ENCODE assay signal across 8 cellular contexts in the genomic region with DNA sequence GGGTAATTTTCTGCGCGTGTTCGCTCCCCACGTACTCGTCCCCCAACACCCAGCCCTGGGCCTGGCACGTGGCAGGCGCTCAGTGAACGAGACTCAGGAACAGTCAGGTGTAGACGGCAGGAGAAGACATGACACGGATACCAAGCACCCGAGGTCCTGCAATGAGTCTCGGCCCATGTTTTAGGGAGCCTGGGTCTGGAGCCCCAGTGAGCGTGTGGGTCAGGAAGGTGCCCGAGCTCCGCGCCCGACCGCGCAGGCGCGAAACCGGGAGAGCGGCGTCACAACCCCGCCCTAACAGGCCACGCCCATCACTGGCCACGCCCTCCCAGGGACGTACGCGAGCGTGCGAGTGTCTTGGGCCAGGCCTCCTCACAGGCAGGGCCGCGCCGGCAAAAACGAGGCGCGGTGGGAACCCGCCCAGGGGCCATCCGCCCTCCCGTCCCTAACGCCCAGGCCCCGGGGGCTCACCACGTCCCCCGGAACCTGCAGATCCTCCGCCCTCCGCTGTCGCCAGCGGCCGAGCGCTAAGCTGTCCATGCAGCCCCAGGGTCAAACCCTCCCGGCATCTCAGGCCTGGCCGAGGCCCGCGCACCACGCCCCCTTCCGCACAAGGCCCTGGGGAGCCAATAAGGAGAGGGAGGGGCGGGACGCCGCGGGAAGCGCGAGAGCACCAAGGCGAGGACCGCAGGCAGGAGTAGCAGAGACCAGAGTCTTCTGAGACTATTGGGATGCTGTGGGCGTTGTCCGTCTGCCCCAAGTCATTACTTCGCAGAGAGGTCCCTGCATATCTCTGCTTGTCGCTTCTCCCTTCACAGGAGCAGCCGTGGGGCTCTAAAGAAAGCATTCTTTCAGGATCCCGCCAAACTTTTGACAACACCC. TPM values are rescaled to one million over a fixed set of nuclear protein-coding genes. Genes with fewer than 3 reads are reported as not detected.
DNase-seq lines count a peak whose midpoint lies in the region; ATAC-seq and TF ChIP-seq lines count a peak whose summit lies in the region.

C10orf143 (minus strand) TSS at position 595 of the 879 bp plus-strand sequence; CDS start at position 537, 58 bp downstream.

- no peaks in the 10 kb centered on the region for H3K9me2 ChIP-seq in SK-N-SH

- no peak for TF ChIP-seq RAD21 in SK-N-SH (IDR thresholded peaks at IDR 0.05; ENCODE audit: low read length)

- TF ChIP-seq EP300 in SK-N-SH (IDR thresholded peaks at IDR 0.05; ENCODE audit: borderline replicate concordance in 1 of 2, low read depth in 1 of 2, low read length in 1 of 2): no peak

- H3K4me1 ChIP-seq in SK-N-SH (ENCODE audit: control insufficient read depth in 1 of 2, insufficient read depth in 2 of 2, low read depth in 1 of 2, low read length in 1 of 2) (peaks cover 3 to 12% of the 10 kb centered on the region in 2 experiments; a peak in 1 of 4 replicates), osteoblast (ENCODE audit: insufficient read depth, low read length) (peaks cover 15% of the 10 kb centered on the region), thoracic aorta (ENCODE audit: control insufficient read depth in 1 of 2, low read depth in 2 of 2) (peaks cover 12 to 28% of the 10 kb centered on the region in 2 donors)

- peak within 1 kb of the TSS; percentile 99 for H3K4me3 Mint-ChIP-seq in activated naive CD8-positive, alpha-beta T cell

- CTCF ChIA-PET in GM10248 (lab: Yijun Ruan, JAX): interaction anchor here (0.6 to 5.3 kb wide), 28 partner anchors 9 to 1789 kb away, joined by 3 to 51 read pairs (median 5); partner anchors contain the start of genes GLRX3 and PPP2R2D
- CTCF ChIA-PET in SK-N-SH (lab: Yijun Ruan, JAX): interaction anchor here (0.6 to 3.7 kb wide), 26 partner anchors 8 to 1929 kb away, joined by 3 to 38 read pairs (median 4); partner anchors contain the start of gene GLRX3

- H3F3A ChIP-seq in SK-N-SH (replicated peaks; ENCODE audit: insufficient read depth): peaks cover 7% of the 10 kb centered on the region

- DNase-seq in GM10248 (ENCODE audit: extremely low spot score): peak; percentile 95
- peak; percentile 84 for DNase-seq in NCI-H1092 (lab: John Stamatoyannopoulos, UW)
- DNase-seq in SK-N-SH: peak; percentile 97
- DNase-seq in glomerular visceral epithelial cell (ENCODE audit: extremely low spot score): peak; percentile 96
- peak; percentile 98 for DNase-seq in osteoblast (ENCODE audit: insufficient read length, low spot score, missing footprints)
- peak; percentile 94 for DNase-seq in thoracic aorta (ENCODE audit: low spot score)

- H3K4me1 Mint-ChIP-seq in activated naive CD8-positive, alpha-beta T cell (ENCODE audit: low read depth): peaks cover 51% of the 10 kb centered on the region

- H3K9me3 Mint-ChIP-seq in activated naive CD8-positive, alpha-beta T cell (ENCODE audit: low read depth): no peaks in the 10 kb centered on the region

- ATAC-seq in HG02610 (IDR thresholded peaks at IDR 0.05; ENCODE audit: unreplicated experiment) (peak; percentile 80), thoracic aorta (ENCODE audit: insufficient number of reproducible peaks, low FRiP score, low read depth) (peak; percentile 95)

- no peaks in the 10 kb centered on the region for H3K36me3 ChIP-seq in SK-N-SH (replicated peaks in 1 of 2; ENCODE audit: control insufficient read depth in 1 of 2, insufficient read depth in 2 of 2, low read length in 1 of 2)
- H3K36me3 ChIP-seq in osteoblast (ENCODE audit: insufficient read depth, low read length): no peaks in the 10 kb centered on the region
- H3K36me3 ChIP-seq in thoracic aorta: no peaks in the 10 kb centered on the region

- H3K9me3 ChIP-seq in SK-N-SH (no peaks in the 10 kb centered on the region), osteoblast (ENCODE audit: low read depth, low read length) (no peaks in the 10 kb centered on the region), thoracic aorta (no peaks in the 10 kb centered on the region)

- H3K27me3 ChIP-seq in SK-N-SH (ENCODE audit: insufficient read depth) (no peaks in the 10 kb centered on the region), osteoblast (ENCODE audit: insufficient read depth, low read length) (no peaks in the 10 kb centered on the region), thoracic aorta (replicated peaks; ENCODE audit: insufficient read depth) (no peaks in the 10 kb centered on the region)

- 2% methylated on average over 29 of the region's 71 CpGs for WGBS in SK-N-SH (ENCODE audit: low lambda C conversion rate)

- peak; percentile 3 for TF ChIP-seq CTCF in GM10248 (IDR thresholded peaks at IDR 0.05; ENCODE audit: control extremely low read depth, extremely low read depth, low read depth, missing control alignments)
- TF ChIP-seq CTCF in SK-N-SH (IDR thresholded peaks at IDR 0.05): no peak
- TF ChIP-seq CTCF in osteoblast (IDR thresholded peaks at IDR 0.05; ENCODE audit: extremely low read depth, low read depth, low read length): no peak
- TF ChIP-seq CTCF in thoracic aorta (IDR thresholded peaks at IDR 0.05): no peak

- peak within 1 kb of the TSS; percentile 89 for H3K9ac ChIP-seq in SK-N-SH

- H3K27me3 Mint-ChIP-seq in activated naive CD8-positive, alpha-beta T cell: no peaks in the 10 kb centered on the region

- H3K79me2 ChIP-seq in SK-N-SH (ENCODE audit: insufficient read depth) (peaks cover 13% of the 10 kb centered on the region), osteoblast (ENCODE audit: insufficient read depth, low read length) (peaks cover 6% of the 10 kb centered on the region)

- H3K27ac ChIP-seq in SK-N-SH (ENCODE audit: low read depth in 2 of 2, low read length in 1 of 2) (peak within 1 kb of the TSS; percentile 93 to 95), osteoblast (ENCODE audit: low read depth, low read length) (peak within 1 kb of the TSS; percentile 84), thoracic aorta (peak within 1 kb of the TSS; percentile 77 to 89)

- POLR2A ChIA-PET in GM10248 (lab: Yijun Ruan, JAX): interaction anchor here (1.1 to 2.3 kb wide), 2 partner anchors 26 to 1790 kb away, joined by 3 to 11 read pairs; partner anchors contain the start of gene GLRX3
- POLR2A ChIA-PET in SK-N-SH (lab: Yijun Ruan, JAX): interaction anchor here (0.6 to 2.7 kb wide), 8 partner anchors 8 to 433 kb away, joined by 3 to 49 read pairs (median 4); partner anchors contain the start of gene GLRX3

- H3K36me3 Mint-ChIP-seq in activated naive CD8-positive, alpha-beta T cell: peaks cover 5% of the 10 kb centered on the region

- H3K27ac Mint-ChIP-seq in activated naive CD8-positive, alpha-beta T cell: peak within 1 kb of the TSS; percentile 98

- peak within 1 kb of the TSS; percentile 97 for H2AFZ ChIP-seq in SK-N-SH (ENCODE audit: low read depth)
- H2AFZ ChIP-seq in osteoblast (ENCODE audit: low read length): peak within 1 kb of the TSS; percentile 99

- H3K4me2 ChIP-seq in SK-N-SH: peak within 1 kb of the TSS; percentile 96
- H3K4me2 ChIP-seq in osteoblast (ENCODE audit: insufficient read depth, low read length): peak within 1 kb of the TSS; percentile 98

- H4K20me1 ChIP-seq in SK-N-SH (ENCODE audit: insufficient read depth) (no peaks in the 10 kb centered on the region), osteoblast (ENCODE audit: insufficient read depth, low read length) (no peaks in the 10 kb centered on the region)

- H3K4me3 ChIP-seq in SK-N-SH (ENCODE audit: low read depth in 2 of 2, low read length in 1 of 2) (peak within 1 kb of the TSS; percentile 76 to 95), osteoblast (ENCODE audit: insufficient read depth, low read length) (peak within 1 kb of the TSS; percentile 78), thoracic aorta (peak within 1 kb of the TSS; percentile 81)

TF ChIP-seq in SK-N-SH, 30 proteins besides CTCF, POLR2A, EP300 and RAD21 (continues in another document):
- TF ChIP-seq PBX3 (IDR thresholded peaks at IDR 0.05) (no peak), CHD2 (IDR thresholded peaks at IDR 0.05; ENCODE audit: low read length, partially characterized antibody) (peak; percentile 98), POLR2AphosphoS5 (IDR thresholded peaks at IDR 0.05; ENCODE audit: low read depth, low read length) (peak; percentile 87), SIN3A (IDR thresholded peaks at IDR 0.05; ENCODE audit: borderline replicate concordance, low read depth, low read length) (no peak), TCF12 (IDR thresholded peaks at IDR 0.05) (no peak), FOXJ3 (CRISPR knock-in tag; IDR thresholded peaks at IDR 0.05) (no peak), USF1 (IDR thresholded peaks at IDR 0.05; ENCODE audit: borderline replicate concordance, low read depth) (peak; percentile 32; the same call in 1 of the 2 replicates), YY1 (IDR thresholded peaks at IDR 0.05; ENCODE audit: low read depth) (peak; percentile 67), SMC3 (IDR thresholded peaks at IDR 0.05; ENCODE audit: low read depth, low read length) (no peak), JUND (IDR thresholded peaks at IDR 0.05) (no peak), FOSL2 (IDR thresholded peaks at IDR 0.05; ENCODE audit: borderline replicate concordance, low read depth) (no peak), RXRA (IDR thresholded peaks at IDR 0.05; ENCODE audit: borderline replicate concordance, low read depth) (no peak)

RNA-seq across cellular contexts. Expression of gene C10orf143, which starts in this region (rescaled TPM):
- polyA plus RNA-seq in SK-N-SH (2012; rRNA removed): 1.4 and 2.2 TPM in 2 replicates
- 2.0 and 2.4 TPM in 2 replicates for polyA plus RNA-seq in SK-N-SH (2012; cell fraction: cytosol; rRNA removed)
- 2.4 and 3.1 TPM in 2 replicates for polyA plus RNA-seq in SK-N-SH (2012; cell fraction: nucleus; rRNA removed)
- total RNA-seq in osteoblast (1.2 and 2.5 TPM in 2 replicates), thoracic aorta (not detected)

Comparison
In these comparisons a context has a peak if more than half of its experiments do, and no peak if none do; other contexts are left out.
1. Peak in every context shown above with its lines: DNase-seq, ATAC-seq, H3K4me3 ChIP-seq and H3K27ac ChIP-seq.
2. Peak in DNase-seq, ATAC-seq, H3K4me3 ChIP-seq and H3K27ac ChIP-seq in thoracic aorta; RNA of the gene not detected or under 1 TPM.